In the genomic region with DNA sequence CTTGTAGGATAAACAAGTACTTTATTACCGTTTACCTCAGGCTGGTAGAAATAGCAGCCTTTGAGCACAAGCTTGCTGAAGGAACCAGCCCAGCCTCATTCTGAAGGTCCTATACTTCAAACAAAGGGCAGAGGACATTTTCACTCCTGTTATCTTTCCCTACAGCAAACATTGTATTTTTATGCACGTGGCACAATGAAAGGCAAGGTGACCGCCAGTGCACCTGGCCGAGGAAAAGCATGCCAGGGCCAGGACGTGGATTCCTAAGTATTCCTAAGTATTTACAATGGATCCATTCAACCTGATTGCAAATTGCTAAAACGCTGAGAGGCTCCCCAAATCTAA, we compare ENCODE assay signal across 23 cellular contexts.
"Had no signal": no experiment of that assay in that cellular context is flagged by ENCODE, and none has a peak within 500 bp of the region (broad histone marks: within the 10 kb centered on the region; RNA-seq: fewer than 3 reads in every experiment).

No MANE protein-coding gene starts in this region.

- H3K9me3 ChIP-seq: breast epithelium, esophagus muscularis mucosa, sigmoid colon, spleen, thyroid gland had no signal

- H3K36me3 ChIP-seq: breast epithelium, spleen, thyroid gland had no signal

- DNase-seq: activated CD4-positive, alpha-beta T cell treated with anti-CD3 and anti-CD28 coated beads, Interleukin-2, amount 50 U/mL, for 4 hours; activated CD8-positive, alpha-beta memory T cell treated with anti-CD3 and anti-CD28 coated beads for 24 hours; activated CD8-positive, alpha-beta memory T cell treated with anti-CD3 and anti-CD28 coated beads, Interleukin-2, amount 50 U/mL, for 4 hours; activated naive CD4-positive, alpha-beta T cell; activated T-cell treated with anti-CD3 and anti-CD28 coated beads, Interleukin-2, amount 50 U/mL, for 24 hours; effector memory CD4-positive, alpha-beta T cell; glutamatergic neuron; hippocampal formation; mesendoderm; naive thymus-derived CD4-positive, alpha-beta T cell; retina; sigmoid colon; spleen; stimulated activated CD4-positive, alpha-beta T cell treated with anti-CD3 and anti-CD28 coated beads, Interleukin-4, amount 100 ng/mL, for 24 hours; stimulated activated naive CD4-positive, alpha-beta T cell treated with Interleukin-2 at 50 U/mL for 16 hours; substantia nigra; T-helper 1 cell; T-helper 9 cell had no signal

- ATAC-seq: naive thymus-derived CD4-positive, alpha-beta T cell; WTC11 had no signal

- H3K4me3 ChIP-seq: breast epithelium, esophagus muscularis mucosa, sigmoid colon, spleen, thyroid gland had no signal

- FAIRE-seq: frontal cortex had no signal

- H3K4me1 ChIP-seq: breast epithelium, esophagus muscularis mucosa, spleen, thyroid gland had no signal

- H3K27me3 ChIP-seq: breast epithelium, esophagus muscularis mucosa, sigmoid colon, spleen, thyroid gland had no signal

- H3K27ac ChIP-seq: breast epithelium, esophagus muscularis mucosa, sigmoid colon, spleen had no signal
